Comparison of ENCODE assay signal across 11 cellular contexts in genomic region chr15:64877435-64877834, GRCh38. TPM values are rescaled to one million over a fixed set of nuclear protein-coding genes. Genes with fewer than 3 reads are reported as not detected.
A peak's percentile ranks its signal among the peaks of the same experiment; 100 is the strongest.
DNase-seq lines count a peak whose midpoint lies in the region; ATAC-seq and TF ChIP-seq lines count a peak whose summit lies in the region.
"Had no signal": no experiment of that assay in that cellular context is flagged by ENCODE, and none has a peak within 500 bp of the region (broad histone marks: within the 10 kb centered on the region; RNA-seq: fewer than 3 reads in every experiment).

No MANE protein-coding gene starts in this region.

- H3K36me3 ChIP-seq in breast epithelium (no peaks in the 10 kb centered on the region), mucosa of rectum (ENCODE audit: control insufficient read depth in 2 of 2, insufficient read depth in 2 of 2, low read length in 2 of 2) (no peaks in the 10 kb centered on the region)
- H3K36me3 ChIP-seq: BE2C had no signal

- DNase-seq in breast epithelium (ENCODE audit: low spot score in 2 of 2) (no peak), MCF 10A (ENCODE audit: unreplicated experiment) (no peak), dermis blood vessel endothelial cell (peak; percentile 75), dedifferentiated amniotic fluid mesenchymal stem cell (ENCODE audit: extremely low spot score) (no peak), progenitor cell of endocrine pancreas (ENCODE audit: low spot score, unreplicated experiment) (no peak)
- DNase-seq in stimulated activated naive CD8-positive, alpha-beta T cell treated with anti-CD3 and anti-CD28 coated beads, Interleukin-15, Interleukin-2, amounts not matched to agents 100 U/mL and 50 U/mL, for 24 hours = no peak
- DNase-seq: activated CD4-positive, CD25-positive, alpha-beta regulatory T cell; BE2C; endodermal cell had no signal

- no peak overlapping the region for H3K27ac Mint-ChIP-seq in MCF 10A (ENCODE audit: low read depth, unreplicated experiment)
- no peak overlapping the region for H3K27ac Mint-ChIP-seq in progenitor cell of endocrine pancreas
- H3K27ac Mint-ChIP-seq: endodermal cell had no signal

- TF ChIP-seq POLR2A in breast epithelium (IDR thresholded peaks at IDR 0.05) = no peak

- H3K27me3 ChIP-seq in breast epithelium (no peaks in the 10 kb centered on the region), mucosa of rectum (ENCODE audit: control insufficient read depth in 2 of 2, insufficient read depth in 2 of 2, low read length in 2 of 2) (no peaks in the 10 kb centered on the region)
- H3K27me3 ChIP-seq: BE2C had no signal

- no peak overlapping the region for H3K4me3 Mint-ChIP-seq in MCF 10A (ENCODE audit: unreplicated experiment)
- H3K4me3 Mint-ChIP-seq in progenitor cell of endocrine pancreas (ENCODE audit: low read depth) = no peak overlapping the region
- H3K4me3 Mint-ChIP-seq: endodermal cell had no signal

- CTCF ChIA-PET in MCF 10A (lab: Yijun Ruan, JAX) = interaction anchor here (0.6 kb wide), 1 partner anchor 40 kb away, joined by 3 read pairs; no protein-coding TSS in a partner anchor

- no peaks in the 10 kb centered on the region for H3K27me3 Mint-ChIP-seq in MCF 10A (ENCODE audit: insufficient read depth, unreplicated experiment)
- H3K27me3 Mint-ChIP-seq in progenitor cell of endocrine pancreas = no peaks in the 10 kb centered on the region

- peak overlapping the region in 1 of 2 donors; percentile 32 for H3K9ac ChIP-seq in mucosa of rectum (ENCODE audit: low read depth in 1 of 2, low read length in 2 of 2)

- H3K9me3 Mint-ChIP-seq in MCF 10A (ENCODE audit: unreplicated experiment) (no peaks in the 10 kb centered on the region), progenitor cell of endocrine pancreas (ENCODE audit: low read depth) (no peaks in the 10 kb centered on the region)
- H3K9me3 Mint-ChIP-seq: endodermal cell had no signal

- H3K27ac ChIP-seq in breast epithelium = peak overlapping the region; percentile 36 to 72
- H3K27ac ChIP-seq in mucosa of rectum (ENCODE audit: low read depth in 2 of 2, low read length in 2 of 2) = peak overlapping the region; percentile 51 to 65

- no peak for TF ChIP-seq CTCF in breast epithelium (IDR thresholded peaks at IDR 0.05)
- no peak for TF ChIP-seq CTCF in MCF 10A (IDR thresholded peaks at IDR 0.05; ENCODE audit: unreplicated experiment)
- no peak for TF ChIP-seq CTCF in progenitor cell of endocrine pancreas (IDR thresholded peaks at IDR 0.05; ENCODE audit: unreplicated experiment)

- POLR2A ChIA-PET in MCF 10A (lab: Yijun Ruan, JAX) = interaction anchor here (1.4 kb wide), 1 partner anchor 10 kb away, joined by 3 read pairs; no protein-coding TSS in a partner anchor

- H3K9me3 ChIP-seq in breast epithelium = no peaks in the 10 kb centered on the region
- no peaks in the 10 kb centered on the region for H3K9me3 ChIP-seq in mucosa of rectum (ENCODE audit: control insufficient read depth in 2 of 2, low read length in 2 of 2)
- H3K9me3 ChIP-seq: BE2C had no signal

- H3K36me3 Mint-ChIP-seq in MCF 10A (ENCODE audit: insufficient read depth, unreplicated experiment) (no peaks in the 10 kb centered on the region), progenitor cell of endocrine pancreas (ENCODE audit: insufficient read depth) (no peaks in the 10 kb centered on the region)

- H3K4me1 Mint-ChIP-seq in MCF 10A (ENCODE audit: insufficient read depth, unreplicated experiment) (no peaks in the 10 kb centered on the region), progenitor cell of endocrine pancreas (ENCODE audit: low read depth) (peaks cover 12% of the 10 kb centered on the region)

- no peak for ATAC-seq in stimulated activated naive CD8-positive, alpha-beta T cell treated with anti-CD3 and anti-CD28 coated beads, Interleukin-15, Interleukin-2, amounts not matched to agents 100 U/mL and 50 U/mL, for 24 hours
- no peak for ATAC-seq in GM21526 (IDR thresholded peaks at IDR 0.05; ENCODE audit: low FRiP score, unreplicated experiment)

- H3K4me1 ChIP-seq in breast epithelium (no peaks in the 10 kb centered on the region), mucosa of rectum (ENCODE audit: control insufficient read depth in 2 of 2, insufficient read depth in 2 of 2, low read length in 2 of 2) (peaks cover 0 to 3% of the 10 kb centered on the region in 2 donors)

- no TSS peak for BruUV-seq in MCF 10A (replicated peaks; lab: Mats Ljungman, UMichigan)

- H3K4me3 ChIP-seq in breast epithelium (no peak overlapping the region), mucosa of rectum (ENCODE audit: low read length in 2 of 2) (no peak overlapping the region)

- intact Hi-C loops in breast epithelium (cut with DNase I; ENCODE audit: low total_unique reads) (no loop called here), MCF 10A (cut with micrococcal nuclease) (no loop called here)

RNA-seq across cellular contexts. Expression of gene ANKDD1A, which starts 34.3 kb away (rescaled TPM):
- total RNA-seq in breast epithelium = 1 to 10 TPM; 3.2 to 7.8 (median 7.2) TPM
- 0.16 and 0.66 TPM in 2 replicates for total RNA-seq in MCF 10A (2022)
- 5.6 and 5.8 TPM in 2 replicates for total RNA-seq in dermis blood vessel endothelial cell
- 1.4 and 2.0 TPM in 2 replicates for total RNA-seq in progenitor cell of endocrine pancreas

RNA-seq across cellular contexts. Expression of gene PLEKHO2, which starts 35.7 kb away (rescaled TPM):
- total RNA-seq in breast epithelium = 10 to 100 TPM; 21.1 to 33.3 (median 26.5) TPM
- total RNA-seq in MCF 10A (2022) = 2.0 and 2.7 TPM in 2 replicates
- 61.3 and 65.9 TPM in 2 replicates for total RNA-seq in dermis blood vessel endothelial cell
- total RNA-seq in progenitor cell of endocrine pancreas = 9.1 and 9.6 TPM in 2 replicates

RNA-seq across cellular contexts. Expression of gene PIF1, which starts 52.0 kb away (rescaled TPM):
- total RNA-seq in breast epithelium = 1 to 10 TPM in 1 of 3 donors, under 1 TPM in 2; 0.44 to 1.3 (median 0.66) TPM
- total RNA-seq in MCF 10A (2022) = 8.1 and 13.4 TPM in 2 replicates
- 5.4 and 16.5 TPM in 2 replicates for total RNA-seq in dermis blood vessel endothelial cell
- total RNA-seq in progenitor cell of endocrine pancreas = 18.9 and 19.6 TPM in 2 replicates
